13 cellular contexts compared by ENCODE assay signal in genomic region chr3:113261996-113262665, GRCh38. TPM values are rescaled to one million over a fixed set of nuclear protein-coding genes. Genes with fewer than 3 reads are reported as not detected.
DNase-seq lines count a peak whose midpoint lies in the region; FAIRE-seq and TF ChIP-seq lines count a peak whose summit lies in the region.
"Had no signal": no experiment of that assay in that cellular context is flagged by ENCODE, and none has a peak within 500 bp of the region (broad histone marks: within the 10 kb centered on the region; RNA-seq: fewer than 3 reads in every experiment).

No MANE protein-coding gene starts in this region.

- peaks cover 0 to 1% (median 0%) of the 10 kb centered on the region in 4 donors for H3K36me3 ChIP-seq in stomach

- TF ChIP-seq CTCF in LNCaP clone FGC (IDR thresholded peaks at IDR 0.05; ENCODE audit: control insufficient read depth, extremely low read depth, insufficient read depth), result no peak
- no peak for TF ChIP-seq CTCF in astrocyte of the spinal cord (IDR thresholded peaks at IDR 0.05; ENCODE audit: low read depth, low read length)
- TF ChIP-seq CTCF in stomach (IDR thresholded peaks at IDR 0.05), result no peak

- peaks cover 0 to 86% (median 22%) of the 10 kb centered on the region in 4 donors for H3K4me1 ChIP-seq in stomach
- H3K4me1 ChIP-seq: parathyroid adenoma had no signal

- TF ChIP-seq EP300 in stomach (IDR thresholded peaks at IDR 0.05), result no peak

- in situ Hi-C loops in astrocyte of the spinal cord (cut with HindIII; ENCODE audit: low sequenced_read_pairs), result no loop called here
- in situ Hi-C loops in G401 (cut with HindIII; ENCODE audit: low sequenced_read_pairs), result no loop called here

- WGBS in stomach, 5 donors, result 50 to 63% (median 56%) methylated on average over 3 of the region's 3 CpGs

- TF ChIP-seq POLR2A in stomach (IDR thresholded peaks at IDR 0.05), result no peak

- intact Hi-C loops in stomach (cut with DNase I; ENCODE audit: low total_unique reads), result no loop called here

- H3K27ac ChIP-seq in stomach, result peak overlapping the region in 3 of 5 donors; percentile 46 to 54 (median 48)
- H3K27ac ChIP-seq: parathyroid adenoma had no signal

- no peaks in the 10 kb centered on the region for H3K9me3 ChIP-seq in stomach

- H3K27me3 ChIP-seq in stomach, result no peaks in the 10 kb centered on the region
- H3K27me3 ChIP-seq: dorsolateral prefrontal cortex had no signal

- no peak overlapping the region for H3K4me3 ChIP-seq in LNCaP clone FGC (ENCODE audit: low read depth, low read length)
- no peak overlapping the region for H3K4me3 ChIP-seq in astrocyte of the spinal cord (ENCODE audit: low read depth, low read length)
- H3K4me3 ChIP-seq in stomach, result no peak overlapping the region
- H3K4me3 ChIP-seq: dorsolateral prefrontal cortex had no signal

- DNase-seq in LNCaP clone FGC (ENCODE audit: low read depth), result peak; percentile 60
- DNase-seq in astrocyte of the spinal cord (ENCODE audit: low read depth, low spot score), result peak; percentile 45
- no peak for DNase-seq in stomach
- DNase-seq in activated CD4-positive, alpha-beta T cell treated with anti-CD3 and anti-CD28 coated beads, Interleukin-2, amount 50 U/mL, for 4 hours, result no peak
- no peak for DNase-seq in G401 (ENCODE audit: low spot score)
- no peak for DNase-seq in central memory CD4-positive, alpha-beta T cell
- DNase-seq in NCI-H226, result no peak
- DNase-seq: activated B cell treated with CpG ODN at 0.5 μM for 24 hours; CD8-positive, alpha-beta memory T cell; dorsolateral prefrontal cortex had no signal

- FAIRE-seq in islet of Langerhans (lab: Jason Lieb, UNC), result peak; percentile 76
- FAIRE-seq: GM12892 had no signal

RNA-seq across cellular contexts. Expression of gene BOC, which starts 50.8 kb away (rescaled TPM):
- 10 to 100 TPM in 4 of 5 donors, 1 to 10 TPM in 1; 9.8 to 51.3 (median 32.2) TPM for total RNA-seq in stomach
- 10 to 100 TPM in 1 of 3 donors, 1 to 10 TPM in 2; 5.2 to 17.5 (median 8.8) TPM for polyA plus RNA-seq in stomach
- total RNA-seq in G401 (2014; rRNA removed; shearing (Covaris generic)), result not detected in 2 replicates
- total RNA-seq: CD8-positive, alpha-beta memory T cell had no signal
- polyA plus RNA-seq: CD8-positive, alpha-beta memory T cell had no signal

Comparison
In these comparisons a context has a peak if more than half of its experiments do, and no peak if none do; other contexts are left out.
1. DNase-seq: peak in LNCaP clone FGC (single experiment) and astrocyte of the spinal cord (single experiment); none in stomach (single experiment), activated CD4-positive, alpha-beta T cell treated with anti-CD3 and anti-CD28 coated beads, Interleukin-2, amount 50 U/mL, for 4 hours (0 of 2), G401 (single experiment), central memory CD4-positive, alpha-beta T cell (single experiment) and NCI-H226 (single experiment).
2. RNA of gene BOC, which starts 50.8 kb away (total RNA-seq): 9.8 to 51.3 TPM in stomach; not detected in G401; every median in the first group is over 10 times any median in the second.